ENCODE assay signal across 23 cellular contexts in genomic region chr6:41077536-41077935, GRCh38. TPM values are rescaled to one million over a fixed set of nuclear protein-coding genes. Genes with fewer than 3 reads are reported as not detected.
DNase-seq lines count a peak whose midpoint lies in the region; ATAC-seq and TF ChIP-seq lines count a peak whose summit lies in the region.
"Had no signal": no experiment of that assay in that cellular context is flagged by ENCODE, and none has a peak within 500 bp of the region (broad histone marks: within the 10 kb centered on the region; RNA-seq: fewer than 3 reads in every experiment).

No MANE protein-coding gene starts in this region.

- peaks cover 88% of the 10 kb centered on the region for H3K79me2 ChIP-seq in SU-DHL-6 (ENCODE audit: insufficient read depth, low read length)

- H3K27ac ChIP-seq in SU-DHL-6 (ENCODE audit: low read depth, low read length) = no peak overlapping the region

- peaks cover 34% of the 10 kb centered on the region for H3K36me3 ChIP-seq in SU-DHL-6 (ENCODE audit: low read length)

- H3K27ac Mint-ChIP-seq in activated CD8-positive, alpha-beta T cell treated with anti-CD3 and anti-CD28 coated beads for 36 hours = peak overlapping the region; percentile 30
- H3K27ac Mint-ChIP-seq in activated CD8-positive, alpha-beta T cell treated with anti-CD3 and anti-CD28 coated beads, Interleukin-2, amount 10 ng/mL, durations not matched to agents 7 days and 5 days = no peak overlapping the region
- H3K27ac Mint-ChIP-seq in mesothelial cell of epicardium = peak overlapping the region; percentile 54
- H3K27ac Mint-ChIP-seq: CD14-positive monocyte had no signal

- no peaks in the 10 kb centered on the region for H3K27me3 ChIP-seq in SU-DHL-6 (ENCODE audit: low read length)

- no peaks in the 10 kb centered on the region for H3K27me3 Mint-ChIP-seq in activated CD8-positive, alpha-beta T cell treated with anti-CD3 and anti-CD28 coated beads for 36 hours
- H3K27me3 Mint-ChIP-seq in activated CD8-positive, alpha-beta T cell treated with anti-CD3 and anti-CD28 coated beads, Interleukin-2, amount 10 ng/mL, durations not matched to agents 7 days and 5 days (ENCODE audit: low read depth) = no peaks in the 10 kb centered on the region
- no peaks in the 10 kb centered on the region for H3K27me3 Mint-ChIP-seq in mesothelial cell of epicardium (ENCODE audit: low read depth)

- peak overlapping the region; percentile 2 for H3K4me2 ChIP-seq in SU-DHL-6 (ENCODE audit: low read depth, low read length, poor library complexity, severe bottlenecking)

- CTCF ChIA-PET in activated CD8-positive, alpha-beta T cell treated with anti-CD3 and anti-CD28 coated beads for 36 hours (lab: Charles Lee) = interaction anchor here (1.5 to 3.1 kb wide), 4 partner anchors 10 to 242 kb away, joined by 5 to 11 read pairs (median 6); no protein-coding TSS in a partner anchor
- CTCF ChIA-PET in activated CD8-positive, alpha-beta T cell treated with anti-CD3 and anti-CD28 coated beads, Interleukin-2, amount 10 ng/mL, durations not matched to agents 7 days and 5 days (lab: Charles Lee) = interaction anchor here (1.2 kb wide), 1 partner anchor 105 kb away, joined by 6 read pairs; no protein-coding TSS in a partner anchor

- H3K9me2 ChIP-seq in SU-DHL-6 (replicated peaks; ENCODE audit: insufficient read depth, low read length) = no peaks in the 10 kb centered on the region

- POLR2A ChIA-PET in activated CD8-positive, alpha-beta T cell treated with anti-CD3 and anti-CD28 coated beads for 36 hours (lab: Charles Lee) = no interaction called here
- POLR2A ChIA-PET in activated CD8-positive, alpha-beta T cell treated with anti-CD3 and anti-CD28 coated beads, Interleukin-2, amount 10 ng/mL, durations not matched to agents 7 days and 5 days (lab: Charles Lee) = interaction anchor here (1.1 kb wide), 1 partner anchor 8 kb away, joined by 3 read pairs; no protein-coding TSS in a partner anchor

- H3K9me3 Mint-ChIP-seq in activated CD8-positive, alpha-beta T cell treated with anti-CD3 and anti-CD28 coated beads for 36 hours = no peaks in the 10 kb centered on the region
- no peaks in the 10 kb centered on the region for H3K9me3 Mint-ChIP-seq in activated CD8-positive, alpha-beta T cell treated with anti-CD3 and anti-CD28 coated beads, Interleukin-2, amount 10 ng/mL, durations not matched to agents 7 days and 5 days (ENCODE audit: insufficient read depth)
- H3K9me3 Mint-ChIP-seq in mesothelial cell of epicardium = no peaks in the 10 kb centered on the region
- H3K9me3 Mint-ChIP-seq: CD14-positive monocyte had no signal

- no peak overlapping the region for H2AFZ ChIP-seq in SU-DHL-6 (ENCODE audit: low read depth, low read length, severe bottlenecking)

- H3K4me3 Mint-ChIP-seq in activated CD8-positive, alpha-beta T cell treated with anti-CD3 and anti-CD28 coated beads for 36 hours = no peak overlapping the region
- no peak overlapping the region for H3K4me3 Mint-ChIP-seq in activated CD8-positive, alpha-beta T cell treated with anti-CD3 and anti-CD28 coated beads, Interleukin-2, amount 10 ng/mL, durations not matched to agents 7 days and 5 days
- no peak overlapping the region for H3K4me3 Mint-ChIP-seq in mesothelial cell of epicardium
- H3K4me3 Mint-ChIP-seq: CD14-positive monocyte had no signal

- H3K9ac ChIP-seq in SU-DHL-6 (ENCODE audit: low read length) = no peak overlapping the region

- no peaks in the 10 kb centered on the region for H3K9me3 ChIP-seq in SU-DHL-6 (ENCODE audit: insufficient read depth, low read length)

- intact Hi-C loops in activated CD8-positive, alpha-beta T cell treated with anti-CD3 and anti-CD28 coated beads for 36 hours (cut with micrococcal nuclease) = loop anchor here (10.0 kb wide), 1 partner anchor 107 kb away; no protein-coding TSS in a partner anchor
- intact Hi-C loops in Right ventricle myocardium superior (cut with DNase I) = no loop called here

- TF ChIP-seq CTCF in activated CD8-positive, alpha-beta T cell treated with anti-CD3 and anti-CD28 coated beads for 36 hours (IDR thresholded peaks at IDR 0.05) = no peak
- no peak for TF ChIP-seq CTCF in SU-DHL-6 (IDR thresholded peaks at IDR 0.05; ENCODE audit: insufficient read depth, low read length, poor library complexity, severe bottlenecking)
- TF ChIP-seq CTCF in mesothelial cell of epicardium (IDR thresholded peaks at IDR 0.05; ENCODE audit: unreplicated experiment) = no peak

- no peaks in the 10 kb centered on the region for H4K20me1 ChIP-seq in SU-DHL-6 (ENCODE audit: low read depth, low read length)

- H3K4me3 ChIP-seq in SU-DHL-6 (ENCODE audit: insufficient read depth, low read length, poor library complexity, severe bottlenecking) = no peak overlapping the region

- peaks cover 37% of the 10 kb centered on the region for H3F3A ChIP-seq in SU-DHL-6 (ENCODE audit: insufficient read depth)

- H3K36me3 Mint-ChIP-seq in activated CD8-positive, alpha-beta T cell treated with anti-CD3 and anti-CD28 coated beads for 36 hours (ENCODE audit: low read depth) = peaks cover 48% of the 10 kb centered on the region
- peaks cover 54% of the 10 kb centered on the region for H3K36me3 Mint-ChIP-seq in activated CD8-positive, alpha-beta T cell treated with anti-CD3 and anti-CD28 coated beads, Interleukin-2, amount 10 ng/mL, durations not matched to agents 7 days and 5 days (ENCODE audit: low read depth)
- H3K36me3 Mint-ChIP-seq in mesothelial cell of epicardium = peaks cover 20% of the 10 kb centered on the region

- H3K4me1 Mint-ChIP-seq in activated CD8-positive, alpha-beta T cell treated with anti-CD3 and anti-CD28 coated beads for 36 hours (ENCODE audit: low read depth) = peaks cover 70% of the 10 kb centered on the region
- peaks cover 64% of the 10 kb centered on the region for H3K4me1 Mint-ChIP-seq in activated CD8-positive, alpha-beta T cell treated with anti-CD3 and anti-CD28 coated beads, Interleukin-2, amount 10 ng/mL, durations not matched to agents 7 days and 5 days (ENCODE audit: low read depth)
- peaks cover 40% of the 10 kb centered on the region for H3K4me1 Mint-ChIP-seq in mesothelial cell of epicardium

- ATAC-seq in activated CD8-positive, alpha-beta T cell treated with anti-CD3 and anti-CD28 coated beads for 36 hours = no peak
- no peak for ATAC-seq in activated CD8-positive, alpha-beta T cell treated with anti-CD3 and anti-CD28 coated beads, Interleukin-2, amount 10 ng/mL, durations not matched to agents 7 days and 5 days
- ATAC-seq in Right ventricle myocardium superior (ENCODE audit: poor library complexity) = no peak
- ATAC-seq: Right ventricle myocardium inferior had no signal

- DNase-seq in activated CD8-positive, alpha-beta T cell treated with anti-CD3 and anti-CD28 coated beads for 36 hours = no peak
- DNase-seq in activated CD8-positive, alpha-beta T cell treated with anti-CD3 and anti-CD28 coated beads, Interleukin-2, amount 10 ng/mL, durations not matched to agents 7 days and 5 days = no peak
- DNase-seq in NCI-H1048 (lab: John Stamatoyannopoulos, UW) = peak; percentile 68
- DNase-seq in mesothelial cell of epicardium (ENCODE audit: low spot score in 2 of 2, unreplicated experiment in 2 of 2) = no peak
- no peak for DNase-seq in Right ventricle myocardium superior
- no peak for DNase-seq in activated naive CD4-positive, alpha-beta T cell treated with Interleukin-2 at 50 U/mL for 16 hours
- no peak for DNase-seq in GDM1 (lab: John Stamatoyannopoulos, UW)
- DNase-seq: AML-193, KG1, NCI-H1417, NCI-H1694 treated with DMSO at 0.1 percent for 48 hours, NCI-H2107, NCI-H2227 treated with DMSO at 0.1 percent for 48 hours, NCI-H510A, NCI-H774, OCI-M1 had no signal

RNA-seq across cellular contexts. Expression of gene NFYA, which starts 4.8 kb away (rescaled TPM):
- 10 to 100 TPM; 30.7 to 31.1 TPM for total RNA-seq in activated CD8-positive, alpha-beta T cell treated with anti-CD3 and anti-CD28 coated beads for 36 hours
- 10 to 100 TPM; 32.3 to 32.5 TPM for total RNA-seq in activated CD8-positive, alpha-beta T cell treated with anti-CD3 and anti-CD28 coated beads, Interleukin-2, amount 10 ng/mL, durations not matched to agents 7 days and 5 days
- 64.2 to 69.1 TPM (median 64.7 TPM) in 3 replicates for total RNA-seq in mesothelial cell of epicardium
- 9.5 TPM for total RNA-seq in Right ventricle myocardium superior

RNA-seq across cellular contexts. Expression of gene OARD1, which starts 5.4 kb away (rescaled TPM):
- total RNA-seq in activated CD8-positive, alpha-beta T cell treated with anti-CD3 and anti-CD28 coated beads for 36 hours = 10 to 100 TPM; 45.8 to 48.4 TPM
- total RNA-seq in activated CD8-positive, alpha-beta T cell treated with anti-CD3 and anti-CD28 coated beads, Interleukin-2, amount 10 ng/mL, durations not matched to agents 7 days and 5 days = 10 to 100 TPM; 30.2 to 31.9 TPM
- total RNA-seq in mesothelial cell of epicardium (24.6 to 26.8 TPM (median 26.8 TPM) in 3 replicates), Right ventricle myocardium superior (19.7 TPM)

RNA-seq across cellular contexts. Expression of gene APOBEC2, which starts 24.5 kb away (rescaled TPM):
- not detected for total RNA-seq in activated CD8-positive, alpha-beta T cell treated with anti-CD3 and anti-CD28 coated beads for 36 hours
- total RNA-seq in activated CD8-positive, alpha-beta T cell treated with anti-CD3 and anti-CD28 coated beads, Interleukin-2, amount 10 ng/mL, durations not matched to agents 7 days and 5 days = not detected
- 0.22 to 0.51 TPM (median 0.45 TPM) in 3 replicates for total RNA-seq in mesothelial cell of epicardium
- total RNA-seq in Right ventricle myocardium superior = 211 TPM
- total RNA-seq: A172, H1, M059J, SK-MEL-5 had no signal

RNA-seq across cellular contexts. Expression of gene TSPO2, which starts 35.3 kb away (rescaled TPM):
- not detected for total RNA-seq in activated CD8-positive, alpha-beta T cell treated with anti-CD3 and anti-CD28 coated beads for 36 hours
- total RNA-seq in activated CD8-positive, alpha-beta T cell treated with anti-CD3 and anti-CD28 coated beads, Interleukin-2, amount 10 ng/mL, durations not matched to agents 7 days and 5 days = not detected
- total RNA-seq in mesothelial cell of epicardium = not detected in 3 replicates
- total RNA-seq in Right ventricle myocardium superior = not detected
- total RNA-seq: A172, H1, M059J, Right ventricle myocardium inferior, SK-MEL-5 had no signal

RNA-seq across cellular contexts. Expression of gene UNC5CL, which starts 38.5 kb away (rescaled TPM):
- 1 to 10 TPM; 2.3 to 2.6 TPM for total RNA-seq in activated CD8-positive, alpha-beta T cell treated with anti-CD3 and anti-CD28 coated beads for 36 hours
- total RNA-seq in activated CD8-positive, alpha-beta T cell treated with anti-CD3 and anti-CD28 coated beads, Interleukin-2, amount 10 ng/mL, durations not matched to agents 7 days and 5 days = 1 to 10 TPM; 1.1 TPM
- 2.0 to 2.2 TPM (median 2.1 TPM) in 3 replicates for total RNA-seq in mesothelial cell of epicardium
- 0.40 TPM for total RNA-seq in Right ventricle myocardium superior
- total RNA-seq: A172 had no signal

Comparison
In these comparisons a context has a peak if more than half of its experiments do, and no peak if none do; other contexts are left out.
1. RNA of gene APOBEC2, which starts 24.5 kb away (total RNA-seq): 211 TPM in Right ventricle myocardium superior (single experiment); 0.22 to 0.51 TPM in mesothelial cell of epicardium, not detected in activated CD8-positive, alpha-beta T cell treated with anti-CD3 and anti-CD28 coated beads for 36 hours and not detected in activated CD8-positive, alpha-beta T cell treated with anti-CD3 and anti-CD28 coated beads, Interleukin-2, amount 10 ng/mL, durations not matched to agents 7 days and 5 days; every median in the first group is over 100 times any median in the second.